In genomic region chr15:43086551-43086950, GRCh38 we compare ENCODE assay signal across 18 cellular contexts. TPM values are rescaled to one million over a fixed set of nuclear protein-coding genes. Genes with fewer than 3 reads are reported as not detected.
DNase-seq lines count a peak whose midpoint lies in the region; ATAC-seq and TF ChIP-seq lines count a peak whose summit lies in the region.
"Had no signal": no experiment of that assay in that cellular context is flagged by ENCODE, and none has a peak within 500 bp of the region (broad histone marks: within the 10 kb centered on the region; RNA-seq: fewer than 3 reads in every experiment).

No MANE protein-coding gene starts in this region.

- no peaks in the 10 kb centered on the region for H3K9me3 Mint-ChIP-seq in activated T-helper 1 cell treated with anti-CD3 and anti-CD28 coated beads, Interleukin-12 subunit alpha, Interleukin-12 subunit beta, Interleukin-2, Interleukin-4 antibody, amounts not matched to agents 30 ng/mL and 10 ng/mL and 1 ng/mL, durations not matched to agents 14 hours and 24 hours and 36 hours
- H3K9me3 Mint-ChIP-seq: activated T-cell treated with anti-CD3 and anti-CD28 coated beads, Interleukin-2, amount 50 U/mL, for 4 hours had no signal

- H3K9me3 ChIP-seq in AG04450 (ENCODE audit: control insufficient read depth, insufficient read depth, low read length) = no peaks in the 10 kb centered on the region
- H3K9me3 ChIP-seq: A549, Caco-2, heart right ventricle, upper lobe of right lung had no signal

- H3K4me3 Mint-ChIP-seq in activated T-helper 1 cell treated with anti-CD3 and anti-CD28 coated beads, Interleukin-12 subunit alpha, Interleukin-12 subunit beta, Interleukin-2, Interleukin-4 antibody, amounts not matched to agents 30 ng/mL and 10 ng/mL and 1 ng/mL, durations not matched to agents 14 hours and 24 hours and 36 hours = no peak overlapping the region
- H3K4me3 Mint-ChIP-seq: activated T-cell treated with anti-CD3 and anti-CD28 coated beads, Interleukin-2, amount 50 U/mL, for 4 hours had no signal

- POLR2A ChIA-PET in AG04450 (lab: Yijun Ruan, JAX) = no interaction called here

- peaks cover 27% of the 10 kb centered on the region for H3K36me3 Mint-ChIP-seq in activated T-helper 1 cell treated with anti-CD3 and anti-CD28 coated beads, Interleukin-12 subunit alpha, Interleukin-12 subunit beta, Interleukin-2, Interleukin-4 antibody, amounts not matched to agents 30 ng/mL and 10 ng/mL and 1 ng/mL, durations not matched to agents 14 hours and 24 hours and 36 hours (ENCODE audit: low read depth)

- H3K27me3 ChIP-seq in AG04450 (ENCODE audit: control insufficient read depth, insufficient read depth, low read length) = no peaks in the 10 kb centered on the region
- H3K27me3 ChIP-seq: heart right ventricle, upper lobe of right lung had no signal

- no peak for TF ChIP-seq CTCF in AG04450 (IDR thresholded peaks at IDR 0.05; ENCODE audit: low read depth, low read length)
- no peak for TF ChIP-seq CTCF in GM13977 (IDR thresholded peaks at IDR 0.05; ENCODE audit: extremely low read depth, insufficient read depth, missing control alignments)

- H3K27ac Mint-ChIP-seq in activated T-helper 1 cell treated with anti-CD3 and anti-CD28 coated beads, Interleukin-12 subunit alpha, Interleukin-12 subunit beta, Interleukin-2, Interleukin-4 antibody, amounts not matched to agents 30 ng/mL and 10 ng/mL and 1 ng/mL, durations not matched to agents 14 hours and 24 hours and 36 hours = peak overlapping the region; percentile 20

- H3K4me1 Mint-ChIP-seq in activated T-helper 1 cell treated with anti-CD3 and anti-CD28 coated beads, Interleukin-12 subunit alpha, Interleukin-12 subunit beta, Interleukin-2, Interleukin-4 antibody, amounts not matched to agents 30 ng/mL and 10 ng/mL and 1 ng/mL, durations not matched to agents 14 hours and 24 hours and 36 hours (ENCODE audit: low read depth) = peaks cover 11% of the 10 kb centered on the region

- H3K27me3 Mint-ChIP-seq in activated T-helper 1 cell treated with anti-CD3 and anti-CD28 coated beads, Interleukin-12 subunit alpha, Interleukin-12 subunit beta, Interleukin-2, Interleukin-4 antibody, amounts not matched to agents 30 ng/mL and 10 ng/mL and 1 ng/mL, durations not matched to agents 14 hours and 24 hours and 36 hours (ENCODE audit: insufficient read depth) = no peaks in the 10 kb centered on the region

- intact Hi-C loops in activated T-helper 1 cell treated with anti-CD3 and anti-CD28 coated beads, Interleukin-12 subunit alpha, Interleukin-12 subunit beta, Interleukin-2, Interleukin-4 antibody, amounts not matched to agents 30 ng/mL and 10 ng/mL and 1 ng/mL, durations not matched to agents 14 hours and 24 hours and 36 hours (cut with micrococcal nuclease) = no loop called here
- intact Hi-C loops in left colon (cut with DNase I, micrococcal nuclease) = no loop called here

- ATAC-seq in HG03460 (IDR thresholded peaks at IDR 0.05; ENCODE audit: unreplicated experiment) (no peak), left colon (no peak)
- ATAC-seq: A549; activated T-cell treated with anti-CD3 and anti-CD28 coated beads, Interleukin-2, amount 50 U/mL, for 4 hours; heart right ventricle; upper lobe of right lung had no signal

- in situ Hi-C loops in GM13977 (cut with MboI; ENCODE audit: low pct_unique_long_range_greater_than_20kb, low sequenced_read_pairs, unreplicated experiment) = no loop called here

- peak overlapping the region; percentile 54 for H3K27ac ChIP-seq in AG04450 (ENCODE audit: low read depth, low read length)
- H3K27ac ChIP-seq: A549, epithelial cell of prostate, heart right ventricle, upper lobe of right lung had no signal

- CTCF ChIA-PET in AG04450 (lab: Charles Lee) = interaction anchor here (0.6 kb wide), 1 partner anchor 410 kb away, joined by 3 read pairs; no protein-coding TSS in a partner anchor

- H3K4me3 ChIP-seq in AG04450 (ENCODE audit: low read depth, low read length) = no peak overlapping the region
- H3K4me3 ChIP-seq: A549, heart right ventricle, upper lobe of right lung had no signal

- no peak for DNase-seq in AG04450 (ENCODE audit: low read depth, low spot score)
- DNase-seq in GM13977 (ENCODE audit: low spot score) = peak; percentile 31
- no peak for DNase-seq in activated T-helper 1 cell treated with anti-CD3 and anti-CD28 coated beads, Interleukin-12 subunit alpha, Interleukin-12 subunit beta, Interleukin-2, Interleukin-4 antibody, amounts not matched to agents 30 ng/mL and 10 ng/mL and 1 ng/mL, durations not matched to agents 14 hours and 24 hours and 36 hours (ENCODE audit: low spot score)
- peak; percentile 43 for DNase-seq in fibroblast of peridontal ligament (ENCODE audit: extremely low read depth)
- DNase-seq in islet precursor cell = no peak
- DNase-seq in medulla oblongata (ENCODE audit: extremely low spot score) = no peak
- DNase-seq in left colon = no peak
- DNase-seq: activated T-cell treated with anti-CD3 and anti-CD28 coated beads, Interleukin-2, amount 50 U/mL, for 4 hours; Caco-2; GDM1; heart right ventricle; kidney; NCI-H187; stimulated activated naive CD4-positive, alpha-beta T cell treated with Interleukin-2 at 50 U/mL for 16 hours; upper lobe of right lung had no signal

RNA-seq across cellular contexts. Expression of gene UBR1, which starts 19.3 kb away (rescaled TPM):
- polyA plus RNA-seq in AG04450 (2011; rRNA removed) = 13.4 and 18.4 TPM in 2 replicates
- polyA minus RNA-seq in AG04450 (2011; rRNA and poly(A)+ RNA removed) = 20.3 and 33.5 TPM in 2 replicates
- total RNA-seq in activated T-helper 1 cell treated with anti-CD3 and anti-CD28 coated beads, Interleukin-12 subunit alpha, Interleukin-12 subunit beta, Interleukin-2, Interleukin-4 antibody, amounts not matched to agents 30 ng/mL and 10 ng/mL and 1 ng/mL, durations not matched to agents 14 hours and 24 hours and 36 hours = 29.1 and 35.3 TPM in 2 replicates
- total RNA-seq in left colon = 10 to 100 TPM; 23.9 to 30.9 TPM

RNA-seq across cellular contexts. Expression of gene TMEM62, which starts 46.8 kb away (rescaled TPM):
- polyA plus RNA-seq in AG04450 (2011; rRNA removed) = 4.3 and 4.8 TPM in 2 replicates
- polyA minus RNA-seq in AG04450 (2011; rRNA and poly(A)+ RNA removed) = 2.2 and 3.8 TPM in 2 replicates
- total RNA-seq in activated T-helper 1 cell treated with anti-CD3 and anti-CD28 coated beads, Interleukin-12 subunit alpha, Interleukin-12 subunit beta, Interleukin-2, Interleukin-4 antibody, amounts not matched to agents 30 ng/mL and 10 ng/mL and 1 ng/mL, durations not matched to agents 14 hours and 24 hours and 36 hours = 16.4 and 18.6 TPM in 2 replicates
- total RNA-seq in left colon = 10 to 100 TPM; 37.9 to 48.9 TPM

Comparison
In these comparisons a context has a peak if more than half of its experiments do, and no peak if none do; other contexts are left out.
1. DNase-seq: peak in GM13977 (single experiment) and fibroblast of peridontal ligament (single experiment); none in AG04450 (single experiment), activated T-helper 1 cell treated with anti-CD3 and anti-CD28 coated beads, Interleukin-12 subunit alpha, Interleukin-12 subunit beta, Interleukin-2, Interleukin-4 antibody, amounts not matched to agents 30 ng/mL and 10 ng/mL and 1 ng/mL, durations not matched to agents 14 hours and 24 hours and 36 hours (single experiment), islet precursor cell (single experiment), medulla oblongata (single experiment) and left colon (0 of 2).